ENCODE assay signal across 12 cellular contexts in the genomic region with DNA sequence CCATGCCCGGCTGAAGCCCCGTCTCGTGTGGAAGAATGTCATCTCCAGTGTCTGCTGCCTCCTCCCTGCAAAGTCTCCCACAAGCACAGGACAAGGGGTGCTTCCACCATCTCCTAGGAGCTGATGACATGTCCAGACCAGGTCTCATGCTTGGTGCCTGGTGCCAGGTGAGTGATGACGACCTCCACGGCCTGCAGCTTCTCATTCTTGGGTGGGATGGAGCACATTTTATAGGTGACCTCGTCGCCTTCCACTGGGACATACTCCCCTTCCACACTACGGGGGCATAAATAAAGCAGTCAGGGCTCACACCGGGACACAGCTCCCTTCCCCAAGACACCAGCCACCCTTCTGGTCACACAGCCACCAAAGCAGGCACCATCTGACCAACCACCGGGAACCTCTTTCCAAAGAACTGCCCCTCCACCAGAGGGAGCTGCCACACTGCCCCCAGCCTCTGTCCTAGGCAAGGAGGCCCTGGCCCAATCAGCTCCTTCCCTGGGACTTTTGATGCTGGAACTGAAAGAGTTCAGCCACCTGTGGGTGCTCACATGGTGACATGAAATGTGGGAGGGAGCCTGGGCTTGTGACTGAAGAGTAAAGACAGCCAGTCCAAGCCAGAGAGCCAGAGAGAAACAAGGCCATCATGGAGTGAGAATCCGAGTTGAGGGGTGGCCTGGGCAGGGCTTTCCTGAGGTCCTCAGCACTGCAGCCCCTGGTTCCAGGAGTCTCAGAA. TPM values are rescaled to one million over a fixed set of nuclear protein-coding genes. Genes with fewer than 3 reads are reported as not detected.
DNase-seq lines count a peak whose midpoint lies in the region; ATAC-seq and TF ChIP-seq lines count a peak whose summit lies in the region.
"Had no signal": no experiment of that assay in that cellular context is flagged by ENCODE, and none has a peak within 500 bp of the region (broad histone marks: within the 10 kb centered on the region; RNA-seq: fewer than 3 reads in every experiment).

No MANE protein-coding gene starts in this region.

- H3K4me3 ChIP-seq in heart left ventricle, result no peak overlapping the region
- no peak overlapping the region for H3K4me3 ChIP-seq in right atrium auricular region
- no peak overlapping the region for H3K4me3 ChIP-seq in hepatocyte
- H3K4me3 ChIP-seq: thoracic aorta had no signal

- H3K27ac ChIP-seq in heart left ventricle (peak overlapping the region in 8 of 12 donors; percentile 5 to 70 (median 44)), right atrium auricular region (no peak overlapping the region), hepatocyte (no peak overlapping the region)
- H3K27ac ChIP-seq: thoracic aorta had no signal

- CTCF ChIA-PET in HEK293T (lab: Yijun Ruan, JAX), result no interaction called here

- peaks cover 3% of the 10 kb centered on the region for H4K20me1 ChIP-seq in hepatocyte (ENCODE audit: insufficient read depth, poor library complexity, severe bottlenecking)

- peaks cover 11% of the 10 kb centered on the region for H3K4me1 Mint-ChIP-seq in type B pancreatic cell (ENCODE audit: unreplicated experiment)

- no peak for TF ChIP-seq POLR2A in heart left ventricle (IDR thresholded peaks at IDR 0.05)

- peak in 2 of 12 donors; percentile 7 to 17 for TF ChIP-seq CTCF in heart left ventricle (IDR thresholded peaks at IDR 0.05)
- TF ChIP-seq CTCF in right atrium auricular region (IDR thresholded peaks at IDR 0.05), result no peak
- TF ChIP-seq CTCF in hepatocyte (IDR thresholded peaks at IDR 0.05; ENCODE audit: poor library complexity), result peak; percentile 9
- TF ChIP-seq CTCF in type B pancreatic cell (conservative IDR thresholded peaks at IDR 0.05), result peak; percentile 36

- no peak overlapping the region for H3K4me2 ChIP-seq in hepatocyte

- H3K4me1 ChIP-seq in heart left ventricle (peaks cover 0 to 41% (median 15%) of the 10 kb centered on the region in 12 donors), right atrium auricular region (peaks cover 0 to 16% of the 10 kb centered on the region in 2 donors), hepatocyte (ENCODE audit: insufficient read depth) (peaks cover 8% of the 10 kb centered on the region)

- no peak overlapping the region for H2AFZ ChIP-seq in hepatocyte

- H3K36me3 ChIP-seq in heart left ventricle (peaks cover 0 to 66% (median 62%) of the 10 kb centered on the region in 9 donors), right atrium auricular region (peaks cover 48% of the 10 kb centered on the region), hepatocyte (replicated peaks; ENCODE audit: insufficient read depth, low read depth) (no peaks in the 10 kb centered on the region)

- POLR2A ChIA-PET in HEK293T (lab: Yijun Ruan, JAX), result interaction anchor here (1.4 kb wide), 1 partner anchor 13 kb away, joined by 4 read pairs; the partner anchor contains the start of gene CARHSP1

- WGBS in heart left ventricle, 4 donors, result 80 to 91% (median 88%) methylated on average over 9 to 11 of the region's 11 CpGs
- WGBS in hepatocyte (ENCODE audit: low lambda C conversion rate, missing lambda C conversion rate), result 92% methylated on average over 11 of the region's 11 CpGs

- H3K79me2 ChIP-seq in hepatocyte, result peaks cover 21% of the 10 kb centered on the region

- H3K27ac Mint-ChIP-seq in type B pancreatic cell, result peak overlapping the region; percentile 31
- H3K27ac Mint-ChIP-seq: mesothelial cell of epicardium had no signal

- intact Hi-C loops in heart left ventricle (cut with DNase I), result no loop called here

- no peaks in the 10 kb centered on the region for H3K9me3 Mint-ChIP-seq in type B pancreatic cell
- H3K9me3 Mint-ChIP-seq: mesothelial cell of epicardium had no signal

- no peaks in the 10 kb centered on the region for H3K27me3 Mint-ChIP-seq in type B pancreatic cell

- H3K9me3 ChIP-seq in heart left ventricle, result no peaks in the 10 kb centered on the region
- no peaks in the 10 kb centered on the region for H3K9me3 ChIP-seq in right atrium auricular region
- no peaks in the 10 kb centered on the region for H3K9me3 ChIP-seq in hepatocyte (ENCODE audit: low read depth)
- H3K9me3 ChIP-seq: thoracic aorta had no signal

- no peaks in the 10 kb centered on the region for H3K9me2 ChIP-seq in hepatocyte (replicated peaks; ENCODE audit: insufficient read depth)

- H3K36me3 Mint-ChIP-seq in type B pancreatic cell, result peaks cover 22% of the 10 kb centered on the region

- no peak for ATAC-seq in heart left ventricle

- H3K27me3 ChIP-seq in heart left ventricle (no peaks in the 10 kb centered on the region), right atrium auricular region (no peaks in the 10 kb centered on the region), hepatocyte (no peaks in the 10 kb centered on the region)

- peak overlapping the region; percentile 31 for H3K4me3 Mint-ChIP-seq in type B pancreatic cell
- H3K4me3 Mint-ChIP-seq: mesothelial cell of epicardium had no signal

- DNase-seq in heart left ventricle, result no peak
- no peak for DNase-seq in right atrium auricular region (ENCODE audit: low spot score)
- peak; percentile 25 for DNase-seq in UCSD-AML1 (lab: John Stamatoyannopoulos, UW; ENCODE audit: unreplicated experiment)
- DNase-seq in hepatocyte (ENCODE audit: low spot score), result no peak
- no peak for DNase-seq in type B pancreatic cell (ENCODE audit: extremely low spot score, unreplicated experiment)
- DNase-seq in dermis blood vessel endothelial cell, result no peak
- DNase-seq in activated CD4-positive, CD25-positive, alpha-beta regulatory T cell treated with anti-CD3 and anti-CD28 coated beads, Interleukin-2, amount 50 U/mL, for 72 hours, result no peak
- DNase-seq in HEK293T (ENCODE audit: extremely low spot score), result no peak

TF ChIP-seq in HEK293T, 16 proteins besides CTCF, POLR2A, EP300 and RAD21:
- TF ChIP-seq PKNOX1 (IDR thresholded peaks at IDR 0.05), result no peak
- TF ChIP-seq FOXK2 (IDR thresholded peaks at IDR 0.05), result no peak
- no peak for TF ChIP-seq ZNF384 (IDR thresholded peaks at IDR 0.05)
- no peak for TF ChIP-seq FOXM1 (IDR thresholded peaks at IDR 0.05; ENCODE audit: borderline replicate concordance)
- no peak for TF ChIP-seq FOXA1 (IDR thresholded peaks at IDR 0.05)
- no peak for TF ChIP-seq HDGF (IDR thresholded peaks at IDR 0.05; ENCODE audit: borderline replicate concordance)
- no peak for TF ChIP-seq ELF4 (IDR thresholded peaks at IDR 0.05)
TF ChIP-seq in HEK293T: peak in this region for 0.

RNA-seq across cellular contexts. Expression of gene CARHSP1, which starts 13.6 kb away (rescaled TPM):
- 10 to 100 TPM; 20.0 to 62.4 (median 29.0) TPM for total RNA-seq in heart left ventricle
- polyA plus RNA-seq in heart left ventricle, result 10 to 100 TPM; 33.4 to 58.0 TPM
- total RNA-seq in right atrium auricular region, result 10 to 100 TPM; 28.4 to 84.8 TPM
- 113 and 140 TPM in 2 replicates for total RNA-seq in hepatocyte
- polyA plus RNA-seq in hepatocyte, result 164 and 167 TPM in 2 replicates
- total RNA-seq in type B pancreatic cell (ENCODE audit: low replicate concordance), result 84.6 and 88.0 TPM in 2 replicates
- 157 and 172 TPM in 2 replicates for total RNA-seq in dermis blood vessel endothelial cell

RNA-seq across cellular contexts. Expression of gene LITAFD, which starts 26.9 kb away (rescaled TPM):
- not detected for total RNA-seq in heart left ventricle
- not detected for polyA plus RNA-seq in heart left ventricle
- not detected for total RNA-seq in right atrium auricular region
- not detected in 2 replicates for total RNA-seq in hepatocyte
- polyA plus RNA-seq in hepatocyte, result not detected in 2 replicates
- total RNA-seq in type B pancreatic cell (ENCODE audit: low replicate concordance), result not detected in 2 replicates
- not detected in 2 replicates for total RNA-seq in dermis blood vessel endothelial cell
- total RNA-seq: mesothelial cell of epicardium; T-helper 2 cell treated with Interferon-gamma antibody and Interleukin-4, amounts not matched to agents 100 ng/mL and 5 ng/mL, for 36 hours; thoracic aorta had no signal
- polyA plus RNA-seq: adipose tissue had no signal

RNA-seq across cellular contexts. Expression of gene PMM2, which starts 57.6 kb away (rescaled TPM):
- 10 to 100 TPM in 8 of 9 donors, 1 to 10 TPM in 1; 9.8 to 25.1 (median 13.4) TPM for total RNA-seq in heart left ventricle
- polyA plus RNA-seq in heart left ventricle, result 10 to 100 TPM; 10.9 to 29.4 TPM
- 10 to 100 TPM; 14.5 to 20.5 TPM for total RNA-seq in right atrium auricular region
- 28.9 and 31.3 TPM in 2 replicates for total RNA-seq in hepatocyte
- 28.4 and 34.1 TPM in 2 replicates for polyA plus RNA-seq in hepatocyte
- total RNA-seq in type B pancreatic cell (ENCODE audit: low replicate concordance), result 35.5 and 64.3 TPM in 2 replicates
- total RNA-seq in dermis blood vessel endothelial cell, result 26.2 and 34.6 TPM in 2 replicates

RNA-seq across cellular contexts. Expression of gene TMEM186, which starts 57.8 kb away (rescaled TPM):
- total RNA-seq in heart left ventricle (10 to 100 TPM in 8 of 9 donors, 1 to 10 TPM in 1; 9.6 to 14.6 (median 12.4) TPM), right atrium auricular region (1 to 10 TPM; 6.3 to 7.6 TPM), hepatocyte (8.4 and 10.9 TPM in 2 replicates), type B pancreatic cell (ENCODE audit: low replicate concordance) (14.2 and 18.4 TPM in 2 replicates), dermis blood vessel endothelial cell (6.1 and 9.0 TPM in 2 replicates)
- polyA plus RNA-seq in heart left ventricle (10 to 100 TPM in 1 of 2 donors, 1 to 10 TPM in 1; 8.7 to 17.2 TPM), hepatocyte (18.7 and 20.4 TPM in 2 replicates)

Comparison
In these comparisons a context has a peak if more than half of its experiments do, and no peak if none do; other contexts are left out.
1. H3K27ac ChIP-seq: peak in heart left ventricle (8 of 12); none in right atrium auricular region (0 of 2) and hepatocyte (single experiment).
2. CTCF ChIP-seq: peak in hepatocyte (single experiment) and type B pancreatic cell (single experiment); none in right atrium auricular region (0 of 2).